Comparison of ENCODE assay signal across 8 cellular contexts in genomic region chr5:139765409-139766217, GRCh38. TPM values are rescaled to one million over a fixed set of nuclear protein-coding genes. Genes with fewer than 3 reads are reported as not detected.
DNase-seq lines count a peak whose midpoint lies in the region; ATAC-seq and TF ChIP-seq lines count a peak whose summit lies in the region.

No MANE protein-coding gene starts in this region.

- peak overlapping the region; percentile 56 for H3K4me3 Mint-ChIP-seq in activated CD8-positive, alpha-beta T cell treated with anti-CD3 and anti-CD28 coated beads for 36 hours
- H3K4me3 Mint-ChIP-seq in memory B cell = peak overlapping the region; percentile 77

- ATAC-seq in GM18520 (IDR thresholded peaks at IDR 0.05; ENCODE audit: unreplicated experiment) (peak; percentile 65), HG03095 (IDR thresholded peaks at IDR 0.05; ENCODE audit: unreplicated experiment) (peak; percentile 77), memory B cell (ENCODE audit: low read depth) (peak; percentile 79)
- ATAC-seq in activated CD8-positive, alpha-beta T cell treated with anti-CD3 and anti-CD28 coated beads for 36 hours = peak; percentile 94

- POLR2A ChIA-PET in AG04449 (lab: Yijun Ruan, JAX) = interaction anchor here (0.6 to 1.3 kb wide), 5 partner anchors 18 to 127 kb away, joined by 3 to 10 read pairs (median 3); partner anchors contain the start of gene CXXC5
- POLR2A ChIA-PET in activated CD8-positive, alpha-beta T cell treated with anti-CD3 and anti-CD28 coated beads for 36 hours (lab: Charles Lee) = interaction anchor here (0.6 to 1.5 kb wide), 6 partner anchors 10 to 132 kb away, joined by 3 to 9 read pairs (median 3); no protein-coding TSS in a partner anchor

- peak; percentile 87 for TF ChIP-seq CTCF in AG04449 (IDR thresholded peaks at IDR 0.05; ENCODE audit: insufficient read depth, low read length, missing control alignments)
- peak; percentile 100 for TF ChIP-seq CTCF in activated CD8-positive, alpha-beta T cell treated with anti-CD3 and anti-CD28 coated beads for 36 hours (IDR thresholded peaks at IDR 0.05)

- DNase-seq in AG04449 (ENCODE audit: low read depth, low spot score) (no peak), NCI-H460 (ENCODE audit: extremely low read depth, low read depth) (peak; percentile 69), memory B cell (ENCODE audit: low spot score in 2 of 2) (peak; percentile 85 to 95)
- peak; percentile 83 for DNase-seq in activated CD8-positive, alpha-beta T cell treated with anti-CD3 and anti-CD28 coated beads for 36 hours
- peak; percentile 77 for DNase-seq in effector CD8-positive, alpha-beta T cell (lab: John Stamatoyannopoulos, UW)
- DNase-seq in stimulated activated CD4-positive, alpha-beta T cell treated with anti-CD3 and anti-CD28 coated beads, TNF-alpha, amount 100 ng/mL, for 48 hours (ENCODE audit: low read depth in 3 of 3) = peak; percentile 52 to 82 (median 70)

- H3K9me3 Mint-ChIP-seq in activated CD8-positive, alpha-beta T cell treated with anti-CD3 and anti-CD28 coated beads for 36 hours = no peaks in the 10 kb centered on the region
- H3K9me3 Mint-ChIP-seq in memory B cell = no peaks in the 10 kb centered on the region

- CTCF ChIA-PET in AG04449 (lab: Yijun Ruan, JAX) = interaction anchor here (0.6 to 17.3 kb wide), 54 partner anchors 9 to 343 kb away, joined by 3 to 795 read pairs (median 6); partner anchors contain the start of gene CXXC5
- CTCF ChIA-PET in activated CD8-positive, alpha-beta T cell treated with anti-CD3 and anti-CD28 coated beads for 36 hours (lab: Charles Lee) = interaction anchor here (0.5 to 8.1 kb wide), 61 partner anchors 9 to 415 kb away, joined by 3 to 211 read pairs (median 4); partner anchors contain the start of genes CXXC5 and PSD2

- intact Hi-C loops in activated CD8-positive, alpha-beta T cell treated with anti-CD3 and anti-CD28 coated beads for 36 hours (cut with micrococcal nuclease) = loop anchor here (2.0 to 5.0 kb wide), 2 partner anchors 51 to 133 kb away; no protein-coding TSS in a partner anchor

- no peaks in the 10 kb centered on the region for H3K36me3 Mint-ChIP-seq in activated CD8-positive, alpha-beta T cell treated with anti-CD3 and anti-CD28 coated beads for 36 hours (ENCODE audit: low read depth)
- no peaks in the 10 kb centered on the region for H3K36me3 Mint-ChIP-seq in memory B cell

- H3K27ac Mint-ChIP-seq in activated CD8-positive, alpha-beta T cell treated with anti-CD3 and anti-CD28 coated beads for 36 hours = peak overlapping the region; percentile 59
- H3K27ac Mint-ChIP-seq in memory B cell = peak overlapping the region; percentile 92

- peaks cover 12% of the 10 kb centered on the region for H3K4me1 Mint-ChIP-seq in activated CD8-positive, alpha-beta T cell treated with anti-CD3 and anti-CD28 coated beads for 36 hours (ENCODE audit: low read depth)
- H3K4me1 Mint-ChIP-seq in memory B cell = peaks cover 22% of the 10 kb centered on the region

- peak overlapping the region; percentile 72 for H3K4me3 ChIP-seq in AG04449 (ENCODE audit: low read depth, low read length)

- peaks cover 21% of the 10 kb centered on the region for H3K27me3 Mint-ChIP-seq in activated CD8-positive, alpha-beta T cell treated with anti-CD3 and anti-CD28 coated beads for 36 hours
- peaks cover 19% of the 10 kb centered on the region for H3K27me3 Mint-ChIP-seq in memory B cell

RNA-seq across cellular contexts. Expression of gene PSD2, which starts 30.0 kb away (rescaled TPM):
- total RNA-seq in NCI-H460 (2014; rRNA removed; shearing (Covaris generic)) = 0.12 TPM in 1 of 2 replicates, not detected in the other
- not detected in 2 replicates for polyA plus RNA-seq in NCI-H460 (2014; cell fraction: nucleus; rRNA removed)
- total RNA-seq in activated CD8-positive, alpha-beta T cell treated with anti-CD3 and anti-CD28 coated beads for 36 hours = under 1 TPM in 1 of 2 experiments, not detected in 1; 0.14 TPM
